8 cellular contexts compared by ENCODE assay signal in the genomic region with DNA sequence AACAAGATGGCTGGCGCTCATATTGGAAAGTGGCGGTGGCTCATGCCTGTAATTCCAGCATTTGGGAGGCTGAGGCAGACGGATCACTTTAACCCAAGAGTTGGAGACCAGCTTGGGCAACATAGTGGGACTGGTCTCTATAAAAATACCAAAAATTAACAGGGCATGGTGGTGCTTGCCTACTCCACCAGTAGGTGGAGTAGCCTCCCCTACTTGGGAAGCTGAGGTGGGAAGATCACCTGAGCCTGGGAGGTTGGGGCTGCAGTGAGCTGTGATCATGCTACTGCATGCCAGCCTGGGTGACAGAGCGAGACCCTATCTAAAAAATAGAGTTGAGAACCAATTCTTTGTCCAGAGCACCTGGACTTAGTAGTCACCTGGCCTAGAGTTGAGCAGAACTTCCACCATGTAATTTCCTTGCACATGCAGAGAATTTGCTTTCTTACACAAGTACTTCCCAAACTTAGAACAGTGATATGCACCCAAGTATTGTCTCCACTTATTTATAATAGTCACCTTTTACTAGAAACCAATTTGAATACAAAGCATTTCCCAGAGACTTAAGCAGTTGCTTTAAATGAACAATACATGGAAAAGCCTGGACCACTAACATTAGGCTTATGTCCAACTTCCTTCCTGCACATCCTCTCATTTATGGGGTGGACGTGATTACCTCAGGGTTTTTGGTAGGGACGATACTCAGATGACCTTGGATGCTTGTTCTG. TPM values are rescaled to one million over a fixed set of nuclear protein-coding genes. Genes with fewer than 3 reads are reported as not detected.
DNase-seq lines count a peak whose midpoint lies in the region; ATAC-seq and TF ChIP-seq lines count a peak whose summit lies in the region.

No MANE protein-coding gene starts in this region.

- TF ChIP-seq CTCF in chondrocyte (IDR thresholded peaks at IDR 0.05) (peak; percentile 65), uterus (IDR thresholded peaks at IDR 0.05) (no peak)

- no peak overlapping the region for H3K4me3 ChIP-seq in uterus

- no peaks in the 10 kb centered on the region for H3K36me3 Mint-ChIP-seq in chondrocyte (ENCODE audit: low read depth)

- H3K27ac ChIP-seq in uterus = no peak overlapping the region

- no peaks in the 10 kb centered on the region for H3K4me1 Mint-ChIP-seq in chondrocyte (ENCODE audit: low read depth)

- TF ChIP-seq POLR2A in uterus (IDR thresholded peaks at IDR 0.05) = no peak

- H3K27ac Mint-ChIP-seq in chondrocyte (ENCODE audit: unreplicated experiment) = no peak overlapping the region

- no peaks in the 10 kb centered on the region for H3K4me1 ChIP-seq in uterus

- no peaks in the 10 kb centered on the region for H3K27me3 Mint-ChIP-seq in chondrocyte (ENCODE audit: low read depth)

- peak; percentile 27 to 63 for DNase-seq in NCI-H2081 (lab: John Stamatoyannopoulos, UW)
- no peak for DNase-seq in NCI-H2081 treated with DMSO at 0.1 percent for 48 hours (lab: John Stamatoyannopoulos, UW)
- DNase-seq in M059J (ENCODE audit: low read depth) = peak; percentile 46
- no peak for DNase-seq in chondrocyte (ENCODE audit: low spot score)
- DNase-seq in renal cortical epithelial cell (ENCODE audit: low read depth) = peak; percentile 30
- no peak for DNase-seq in uterus
- DNase-seq in NCI-H1694 treated with DMSO at 0.1 percent for 48 hours (lab: John Stamatoyannopoulos, UW) = no peak

- H3K27me3 ChIP-seq in uterus = no peaks in the 10 kb centered on the region

- intact Hi-C loops in uterus (cut with DNase I; ENCODE audit: low total_unique reads) = no loop called here

- no peaks in the 10 kb centered on the region for H3K36me3 ChIP-seq in uterus

- no peaks in the 10 kb centered on the region for H3K9me3 ChIP-seq in uterus

- H3K4me3 Mint-ChIP-seq in chondrocyte (ENCODE audit: unreplicated experiment) = no peak overlapping the region

- no peaks in the 10 kb centered on the region for H3K9me3 Mint-ChIP-seq in chondrocyte (ENCODE audit: low read depth)

- peak; percentile 81 for ATAC-seq in GM21515 (IDR thresholded peaks at IDR 0.05; ENCODE audit: unreplicated experiment)

RNA-seq across cellular contexts. Expression of gene LAMB4, which starts 15.9 kb away (rescaled TPM):
- total RNA-seq in M059J (2014; rRNA removed; shearing (Covaris generic)) = 0.30 and 0.39 TPM in 2 replicates
- total RNA-seq in chondrocyte (0.15 TPM in 1 of 3 replicates, not detected in the others), renal cortical epithelial cell (0.17 and 0.65 TPM in 2 replicates), uterus (under 1 TPM in 2 of 4 donors, not detected in 2; 0.59 to 0.90 TPM)

Comparison
In these comparisons a context has a peak if more than half of its experiments do, and no peak if none do; other contexts are left out.
1. DNase-seq: peak in NCI-H2081 (2 of 2), M059J (single experiment) and renal cortical epithelial cell (single experiment); none in NCI-H2081 treated with DMSO at 0.1 percent for 48 hours (single experiment), chondrocyte (single experiment), uterus (0 of 2) and NCI-H1694 treated with DMSO at 0.1 percent for 48 hours (single experiment).